25 cellular contexts compared by ENCODE assay signal in genomic region chr15:34240537-34240936, GRCh38. TPM values are rescaled to one million over a fixed set of nuclear protein-coding genes. Genes with fewer than 3 reads are reported as not detected.
A peak's percentile ranks its signal among the peaks of the same experiment; 100 is the strongest.
DNase-seq lines count a peak whose midpoint lies in the region; FAIRE-seq and TF ChIP-seq lines count a peak whose summit lies in the region.
"Had no signal": no experiment of that assay in that cellular context is flagged by ENCODE, and none has a peak within 500 bp of the region (broad histone marks: within the 10 kb centered on the region; RNA-seq: fewer than 3 reads in every experiment).

No MANE protein-coding gene starts in this region.

- H2BK120ac ChIP-seq in trophoblast cell (ENCODE audit: insufficient read depth, low read length, poor library complexity) = no peak overlapping the region

- H3K79me1 ChIP-seq in trophoblast cell (ENCODE audit: low read length) = peaks cover 2% of the 10 kb centered on the region

- no peak overlapping the region for H3K23ac ChIP-seq in trophoblast cell (ENCODE audit: low read length)

- H3K27me3 ChIP-seq in HUES64 (ENCODE audit: insufficient read depth, low read length) (no peaks in the 10 kb centered on the region), trophoblast cell (ENCODE audit: insufficient read depth, low read length) (no peaks in the 10 kb centered on the region)
- H3K27me3 ChIP-seq: cardiac muscle cell, gastrocnemius medialis, SJCRH30 had no signal

- H3K36me3 ChIP-seq in HUES64 (ENCODE audit: insufficient read depth, low read length) (peaks cover 29% of the 10 kb centered on the region), trophoblast cell (ENCODE audit: control insufficient read depth in 1 of 2, insufficient read depth in 2 of 2, low read length in 2 of 2) (peaks cover 3% of the 10 kb centered on the region in 2 experiments)

- H3K27ac ChIP-seq in HUES64 (ENCODE audit: low read depth, low read length) = peak overlapping the region; percentile 11; the same call in 1 of the 2 replicates
- no peak overlapping the region for H3K27ac ChIP-seq in trophoblast cell (ENCODE audit: low read depth, low read length)
- H3K27ac ChIP-seq: cardiac muscle cell, gastrocnemius medialis, SJCRH30 had no signal

- no peak overlapping the region for H2AFZ ChIP-seq in trophoblast cell (ENCODE audit: insufficient read depth, low read length, poor library complexity)

- no peaks in the 10 kb centered on the region for H3K9me3 ChIP-seq in HUES64 (ENCODE audit: insufficient read depth, low read depth, low read length)
- peaks cover 1% of the 10 kb centered on the region for H3K9me3 ChIP-seq in trophoblast cell (ENCODE audit: insufficient read depth, low read depth, low read length)
- H3K9me3 ChIP-seq: gastrocnemius medialis, SJCRH30 had no signal

- H3K18ac ChIP-seq in trophoblast cell (ENCODE audit: low read length) = no peak overlapping the region

- WGBS in HUES64 = 86% methylated on average over 3 of the region's 3 CpGs
- no CpG with 5 or more reads among the region's 3 CpGs for WGBS in trophoblast cell (ENCODE audit: extremely low coverage, insufficient coverage, insufficient read length)

- no peak for DNase-seq in activated T-cell treated with anti-CD3 and anti-CD28 coated beads, Interleukin-2, amount 50 U/mL, for 24 hours
- DNase-seq in activated T-cell treated with anti-CD3 and anti-CD28 coated beads for 4 hours = no peak
- peak; percentile 7 for DNase-seq in activated naive CD8-positive, alpha-beta T cell treated with anti-CD3 and anti-CD28 coated beads for 36 hours
- DNase-seq in trophoblast cell = no peak
- no peak for DNase-seq in NCI-H345 treated with DMSO at 0.1 percent for 48 hours (lab: John Stamatoyannopoulos, UW; ENCODE audit: unreplicated experiment)
- no peak for DNase-seq in GM12892 (ENCODE audit: insufficient read length)
- no peak for DNase-seq in NCI-H1048 (lab: John Stamatoyannopoulos, UW)
- DNase-seq: activated CD8-positive, alpha-beta memory T cell treated with anti-CD3 and anti-CD28 coated beads, Interleukin-2, amount 50 U/mL, for 48 hours; CD8-positive, alpha-beta memory T cell; dermis blood vessel endothelial cell; DMS53; gastrocnemius medialis; HCEC 1CT; left cardiac atrium; NCI-H1436; NCI-H2171 treated with DMSO at 0.1 percent for 48 hours; NCI-H748 treated with DMSO at 0.1 percent for 48 hours; nephron progenitor cell; OCI-M1; SJCRH30; stimulated activated CD4-positive, alpha-beta T cell treated with anti-CD3 and anti-CD28 coated beads, Interleukin-2, amount 100 ng/mL, for 48 hours had no signal

- FAIRE-seq in GM12892 (lab: Jason Lieb, UNC) = no peak
- FAIRE-seq: GM12891 had no signal

- H3K9ac ChIP-seq in HUES64 (ENCODE audit: low read depth, low read length) = no peak overlapping the region
- no peak overlapping the region for H3K9ac ChIP-seq in trophoblast cell (ENCODE audit: low read length)

- H3K27me3 Mint-ChIP-seq in activated T-cell treated with anti-CD3 and anti-CD28 coated beads, Interleukin-2, amount 50 U/mL, for 24 hours = no peaks in the 10 kb centered on the region
- H3K27me3 Mint-ChIP-seq in activated naive CD8-positive, alpha-beta T cell treated with anti-CD3 and anti-CD28 coated beads for 36 hours = no peaks in the 10 kb centered on the region
- H3K27me3 Mint-ChIP-seq: CD8-positive, alpha-beta memory T cell had no signal

- no peak overlapping the region for H2BK5ac ChIP-seq in trophoblast cell (ENCODE audit: low read depth, low read length, poor library complexity)

- H3K4me1 Mint-ChIP-seq in activated T-cell treated with anti-CD3 and anti-CD28 coated beads, Interleukin-2, amount 50 U/mL, for 24 hours (ENCODE audit: low read depth) = peaks cover 48% of the 10 kb centered on the region
- peaks cover 30% of the 10 kb centered on the region for H3K4me1 Mint-ChIP-seq in activated naive CD8-positive, alpha-beta T cell treated with anti-CD3 and anti-CD28 coated beads for 36 hours
- H3K4me1 Mint-ChIP-seq: nephron progenitor cell had no signal

- H3K4me3 ChIP-seq in HUES64 (ENCODE audit: low read length) (no peak overlapping the region), trophoblast cell (ENCODE audit: low read depth, low read length) (no peak overlapping the region)
- H3K4me3 ChIP-seq: cardiac muscle cell, gastrocnemius medialis, SJCRH30 had no signal

- no peak for TF ChIP-seq POLR2A in GM12892 (IDR thresholded peaks at IDR 0.05; ENCODE audit: low read depth, low read length)

- peak overlapping the region; percentile 94 for H3K27ac Mint-ChIP-seq in activated T-cell treated with anti-CD3 and anti-CD28 coated beads, Interleukin-2, amount 50 U/mL, for 24 hours
- H3K27ac Mint-ChIP-seq in activated naive CD8-positive, alpha-beta T cell treated with anti-CD3 and anti-CD28 coated beads for 36 hours = peak overlapping the region; percentile 77
- H3K27ac Mint-ChIP-seq: nephron progenitor cell had no signal

- peaks cover 86% of the 10 kb centered on the region for H3K36me3 Mint-ChIP-seq in activated T-cell treated with anti-CD3 and anti-CD28 coated beads, Interleukin-2, amount 50 U/mL, for 24 hours (ENCODE audit: low read depth)
- H3K36me3 Mint-ChIP-seq in activated naive CD8-positive, alpha-beta T cell treated with anti-CD3 and anti-CD28 coated beads for 36 hours = peaks cover 20% of the 10 kb centered on the region

- no peak overlapping the region for H3K4ac ChIP-seq in trophoblast cell (ENCODE audit: low read depth, low read length)

- peak overlapping the region; percentile 27 for H3K4me3 Mint-ChIP-seq in activated T-cell treated with anti-CD3 and anti-CD28 coated beads, Interleukin-2, amount 50 U/mL, for 24 hours
- H3K4me3 Mint-ChIP-seq in activated naive CD8-positive, alpha-beta T cell treated with anti-CD3 and anti-CD28 coated beads for 36 hours = no peak overlapping the region
- H3K4me3 Mint-ChIP-seq: CD8-positive, alpha-beta memory T cell; nephron progenitor cell; WTC11 had no signal

- no peaks in the 10 kb centered on the region for H3K9me3 Mint-ChIP-seq in activated T-cell treated with anti-CD3 and anti-CD28 coated beads, Interleukin-2, amount 50 U/mL, for 24 hours
- H3K9me3 Mint-ChIP-seq in activated naive CD8-positive, alpha-beta T cell treated with anti-CD3 and anti-CD28 coated beads for 36 hours = no peaks in the 10 kb centered on the region
- H3K9me3 Mint-ChIP-seq: CD8-positive, alpha-beta memory T cell; nephron progenitor cell; WTC11 had no signal

- H3K4me1 ChIP-seq in HUES64 (ENCODE audit: insufficient read depth, low read length) (peaks cover 18% of the 10 kb centered on the region), trophoblast cell (ENCODE audit: control insufficient read depth in 1 of 2, insufficient read depth in 2 of 2, low read length in 2 of 2) (peaks cover 2 to 3% of the 10 kb centered on the region in 2 experiments)
- H3K4me1 ChIP-seq: gastrocnemius medialis, SJCRH30 had no signal

- no peak overlapping the region for H3K14ac ChIP-seq in trophoblast cell (ENCODE audit: low read length)

- H2AK5ac ChIP-seq in trophoblast cell (ENCODE audit: low read length) = no peak overlapping the region

- H2BK12ac ChIP-seq in trophoblast cell (ENCODE audit: low read length) = peak overlapping the region; percentile 82

- no peak overlapping the region for H4K12ac ChIP-seq in trophoblast cell (ENCODE audit: low read depth, low read length)

- no peak overlapping the region for H3K4me2 ChIP-seq in trophoblast cell (ENCODE audit: low read length)

- no peak overlapping the region for H4K8ac ChIP-seq in trophoblast cell (ENCODE audit: low read depth, low read length)

- H4K91ac ChIP-seq in trophoblast cell (ENCODE audit: low read depth, low read length) = no peak overlapping the region

- no peaks in the 10 kb centered on the region for H3K79me2 ChIP-seq in trophoblast cell (ENCODE audit: control insufficient read depth, insufficient read depth, low read length, poor library complexity)

RNA-seq across cellular contexts. Expression of gene EMC4, which starts 15.7 kb away (rescaled TPM):
- 81.6 TPM for polyA plus RNA-seq in HUES64 (2013, experiment 1 of 2)
- 76.8 TPM for polyA plus RNA-seq in HUES64 (2013, experiment 2 of 2)
- 100 to 1,000 TPM in 1 of 2 experiments, 10 to 100 TPM in 1; 96.7 to 101 TPM for total RNA-seq in activated naive CD8-positive, alpha-beta T cell treated with anti-CD3 and anti-CD28 coated beads for 36 hours
- polyA plus RNA-seq in trophoblast cell (2013) = 170 TPM in 2 replicates
- polyA plus RNA-seq in GM12892 (2012; ENCODE audit: missing spikeins) = 98.4 TPM

RNA-seq across cellular contexts. Expression of gene KATNBL1, which starts 30.6 kb away (rescaled TPM):
- polyA plus RNA-seq in HUES64 (2013, experiment 1 of 2) = 28.8 TPM
- polyA plus RNA-seq in HUES64 (2013, experiment 2 of 2) = 29.9 TPM
- 10 to 100 TPM; 36.2 to 37.0 TPM for total RNA-seq in activated naive CD8-positive, alpha-beta T cell treated with anti-CD3 and anti-CD28 coated beads for 36 hours
- 39.6 and 41.5 TPM in 2 replicates for polyA plus RNA-seq in trophoblast cell (2013)
- 40.2 TPM for polyA plus RNA-seq in GM12892 (2012; ENCODE audit: missing spikeins)
